Comparison of ENCODE assay signal across 1 cellular context in genomic region chr12:53011889-53012288, GRCh38.
TF ChIP-seq lines count a peak whose summit lies in the region.

No MANE protein-coding gene starts in this region.

TF ChIP-seq in GM23338, 12 proteins besides CTCF, POLR2A, EP300 and RAD21 (continued from another document):
- TF ChIP-seq ZNF462 (CRISPR knock-in tag; IDR thresholded peaks at IDR 0.05): no peak
- no peak for TF ChIP-seq EZH2 (IDR thresholded peaks at IDR 0.05; ENCODE audit: low read depth, unreplicated experiment)
- TF ChIP-seq POLR2AphosphoS5 (IDR thresholded peaks at IDR 0.05; ENCODE audit: low read depth): no peak
- no peak for TF ChIP-seq ZNF114 (CRISPR knock-in tag; IDR thresholded peaks at IDR 0.05)
